Comparison of ENCODE assay signal across 8 cellular contexts in the genomic region with DNA sequence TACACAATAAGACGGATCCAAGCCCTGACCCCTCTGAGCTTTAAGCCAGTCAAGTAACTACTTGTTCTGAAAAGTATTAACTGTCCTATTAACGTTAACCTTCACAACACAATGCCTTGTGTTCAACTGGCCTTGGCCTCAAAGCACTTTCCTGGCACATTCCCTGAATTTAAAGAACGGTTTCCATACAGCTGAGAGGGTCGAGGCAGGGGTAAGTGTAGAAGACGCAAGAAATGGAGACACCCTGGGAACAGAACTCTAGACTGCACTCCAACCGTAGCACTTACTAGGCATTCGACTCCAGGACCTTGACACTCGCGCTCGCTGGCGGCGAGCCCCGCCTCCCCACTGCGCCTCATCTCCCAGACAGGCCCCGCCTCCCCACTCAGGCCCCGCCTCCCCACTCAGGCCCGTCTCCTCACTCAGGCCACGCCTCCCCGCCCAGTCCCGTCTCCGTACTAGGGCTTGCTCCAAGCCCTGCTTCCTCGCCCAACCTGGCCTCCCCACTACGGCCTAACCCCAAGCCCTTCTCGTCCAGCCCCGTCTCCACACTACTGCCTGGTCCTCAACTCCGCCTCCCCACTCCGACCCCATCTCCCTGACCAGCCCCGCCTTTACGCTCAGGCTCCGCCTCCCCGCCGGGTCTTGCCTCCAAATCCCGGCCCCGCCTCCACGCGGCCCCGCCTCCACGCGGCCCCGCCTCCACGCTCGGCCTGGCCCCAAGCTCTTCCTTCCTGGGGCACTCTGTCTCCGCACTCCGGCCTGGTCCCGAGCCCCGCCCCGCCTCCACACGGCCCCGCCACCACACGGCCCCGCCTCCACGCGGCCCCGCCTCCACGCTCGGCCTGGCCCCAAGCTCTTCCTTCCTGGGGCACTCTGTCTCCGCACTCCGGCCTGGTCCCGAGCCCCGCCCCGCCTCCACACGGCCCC. TPM values are rescaled to one million over a fixed set of nuclear protein-coding genes. Genes with fewer than 3 reads are reported as not detected.
DNase-seq lines count a peak whose midpoint lies in the region; ATAC-seq and TF ChIP-seq lines count a peak whose summit lies in the region.

No MANE protein-coding gene starts in this region.

- intact Hi-C loops in Panc1 (cut with micrococcal nuclease; ENCODE audit: unreplicated experiment) = no loop called here
- intact Hi-C loops in esophagus squamous epithelium (cut with DNase I) = no loop called here

- no peaks in the 10 kb centered on the region for H3K9me3 Mint-ChIP-seq in activated T-cell treated with anti-CD3 and anti-CD28 coated beads, Interleukin-2, amount 50 U/mL, for 72 hours
- peaks cover 0 to 2% (median 0%) of the 10 kb centered on the region in 7 donors for H3K9me3 Mint-ChIP-seq in naive B cell

- CTCF ChIA-PET in Panc1 (lab: Charles Lee) = interaction anchor here (0.6 kb wide), 3 partner anchors 33 to 268 kb away, joined by 3 to 4 read pairs (median 4); a partner anchor contains a TSS

- BruUV-seq in Panc1 (replicated peaks; lab: Mats Ljungman, UMichigan) = no TSS peak

- H3K4me1 Mint-ChIP-seq in activated T-cell treated with anti-CD3 and anti-CD28 coated beads, Interleukin-2, amount 50 U/mL, for 72 hours (ENCODE audit: low read depth) = peaks cover 50% of the 10 kb centered on the region
- peaks cover 39 to 43% (median 40%) of the 10 kb centered on the region in 3 donors for H3K4me1 Mint-ChIP-seq in naive B cell

- POLR2A ChIA-PET in Panc1 (lab: Charles Lee) = interaction anchor here (0.6 kb wide), 1 partner anchor 43 kb away, joined by 3 read pairs; no protein-coding TSS in a partner anchor

- ATAC-seq in GM21737 (IDR thresholded peaks at IDR 0.05; ENCODE audit: unreplicated experiment) (peak; percentile 58), Panc1 (peak; percentile 85), naive B cell (ENCODE audit: low read depth in 2 of 2) (peak; percentile 57 to 62)
- ATAC-seq in activated T-cell treated with anti-CD3 and anti-CD28 coated beads, Interleukin-2, amount 50 U/mL, for 72 hours (replicated peaks in 1 of 2) = peak; percentile 73 to 77

- peak overlapping the region; percentile 59 for H3K27ac ChIP-seq in KOPT-K1 (ENCODE audit: low read depth, low read length, poor library complexity, severe bottlenecking)
- H3K27ac ChIP-seq in Panc1 (ENCODE audit: low read length) = peak overlapping the region; percentile 72
- H3K27ac ChIP-seq in esophagus squamous epithelium = peak overlapping the region; percentile 93 to 98 (median 96)

- H3K9me3 ChIP-seq in KOPT-K1 (ENCODE audit: insufficient read depth, low read length, poor library complexity, severe bottlenecking) (no peaks in the 10 kb centered on the region), Panc1 (ENCODE audit: control insufficient read depth, insufficient read depth, low read depth, low read length) (no peaks in the 10 kb centered on the region), esophagus squamous epithelium (no peaks in the 10 kb centered on the region)

- H3K36me3 ChIP-seq in KOPT-K1 (ENCODE audit: insufficient read depth, low read length) (no peaks in the 10 kb centered on the region), Panc1 (ENCODE audit: control insufficient read depth, insufficient read depth, low read length) (peaks cover 2% of the 10 kb centered on the region; the same call in 1 of the 2 replicates), esophagus squamous epithelium (peaks cover 0 to under 1% (median 0%) of the 10 kb centered on the region in 3 donors)

- H3K27me3 ChIP-seq in Panc1 (ENCODE audit: control insufficient read depth, insufficient read depth, low read length) (no peaks in the 10 kb centered on the region), esophagus squamous epithelium (no peaks in the 10 kb centered on the region)

- H3K27ac Mint-ChIP-seq in activated T-cell treated with anti-CD3 and anti-CD28 coated beads, Interleukin-2, amount 50 U/mL, for 72 hours = peak overlapping the region; percentile 93
- H3K27ac Mint-ChIP-seq in naive B cell = peak overlapping the region; percentile 87 to 99 (median 98)

- peaks cover 4 to 6% of the 10 kb centered on the region in 2 donors for H3K36me3 Mint-ChIP-seq in activated T-cell treated with anti-CD3 and anti-CD28 coated beads, Interleukin-2, amount 50 U/mL, for 72 hours (ENCODE audit: insufficient read depth in 2 of 2)
- peaks cover 0 to 2% of the 10 kb centered on the region in 2 donors for H3K36me3 Mint-ChIP-seq in naive B cell

- TF ChIP-seq CTCF in Panc1 (IDR thresholded peaks at IDR 0.05) (no peak), esophagus squamous epithelium (IDR thresholded peaks at IDR 0.05) (no peak)

- TF ChIP-seq POLR2A in esophagus squamous epithelium (IDR thresholded peaks at IDR 0.05) = no peak

- 1% methylated on average over 25 to 36 of the region's 62 CpGs for WGBS in esophagus squamous epithelium, 2 donors

- H3K4me1 ChIP-seq in Panc1 (ENCODE audit: control insufficient read depth, insufficient read depth, low read length) (peaks cover 14% of the 10 kb centered on the region), esophagus squamous epithelium (peaks cover 19 to 55% (median 29%) of the 10 kb centered on the region in 3 donors)

- H3K27me3 Mint-ChIP-seq in activated T-cell treated with anti-CD3 and anti-CD28 coated beads, Interleukin-2, amount 50 U/mL, for 72 hours (ENCODE audit: low read depth) = no peaks in the 10 kb centered on the region
- H3K27me3 Mint-ChIP-seq in naive B cell = peaks cover 0 to 5% (median 0%) of the 10 kb centered on the region in 3 donors

- H3K4me3 Mint-ChIP-seq in activated T-cell treated with anti-CD3 and anti-CD28 coated beads, Interleukin-2, amount 50 U/mL, for 72 hours = peak overlapping the region; percentile 90 to 97
- peak overlapping the region; percentile 84 to 99 (median 98) for H3K4me3 Mint-ChIP-seq in naive B cell

- DNase-seq in DMS53 (lab: John Stamatoyannopoulos, UW) (peak; percentile 100), Panc1 (ENCODE audit: low read depth, low spot score) (peak; percentile 80), esophagus squamous epithelium (lab: John Stamatoyannopoulos, UW) (peak; percentile 99), naive B cell (peak; percentile 98)
- DNase-seq in activated T-cell treated with anti-CD3 and anti-CD28 coated beads, Interleukin-2, amount 50 U/mL, for 72 hours = peak; percentile 99
- peak; percentile 88 to 93 for DNase-seq in stimulated activated CD8-positive, alpha-beta memory T cell treated with anti-CD3 and anti-CD28 coated beads, Interleukin-7, amount 100 ng/mL, for 48 hours (ENCODE audit: extremely low read depth in 1 of 2, low read depth in 1 of 2)

- in situ Hi-C loops in Panc1 (cut with HindIII; ENCODE audit: low pct_unique_long_range_greater_than_20kb, low sequenced_read_pairs) = no loop called here

- H3K4me3 ChIP-seq in Panc1 (ENCODE audit: low read depth in 2 of 2, low read length in 2 of 2) = peak overlapping the region; percentile 55 to 85
- H3K4me3 ChIP-seq in esophagus squamous epithelium = peak overlapping the region; percentile 45 to 73 (median 62)

RNA-seq across cellular contexts. Expression of a gene that starts 0.9 kb away (rescaled TPM):
- total RNA-seq in Panc1 (2021; ENCODE audit: unreplicated experiment) (22.8 TPM), esophagus squamous epithelium (10 to 100 TPM; 17.7 to 30.0 (median 23.6) TPM)
- polyA plus RNA-seq in Panc1 (2012; ENCODE audit: insufficient read length) = 17.1 TPM
- 10 to 100 TPM; 31.2 to 36.4 TPM for total RNA-seq in activated T-cell treated with anti-CD3 and anti-CD28 coated beads, Interleukin-2, amount 50 U/mL, for 72 hours
- 10 to 100 TPM in 1 of 6 donors, 1 to 10 TPM in 5; 5.3 to 12.6 (median 9.5) TPM for polyA plus RNA-seq in naive B cell (ENCODE audit: low read depth in 6 of 6)

Comparison
In these comparisons a context has a peak if more than half of its experiments do, and no peak if none do; other contexts are left out.
1. Peak in every context shown above with its lines: DNase-seq, ATAC-seq, H3K4me3 ChIP-seq and H3K27ac ChIP-seq.